1 cellular context compared by ENCODE assay signal in the genomic region with DNA sequence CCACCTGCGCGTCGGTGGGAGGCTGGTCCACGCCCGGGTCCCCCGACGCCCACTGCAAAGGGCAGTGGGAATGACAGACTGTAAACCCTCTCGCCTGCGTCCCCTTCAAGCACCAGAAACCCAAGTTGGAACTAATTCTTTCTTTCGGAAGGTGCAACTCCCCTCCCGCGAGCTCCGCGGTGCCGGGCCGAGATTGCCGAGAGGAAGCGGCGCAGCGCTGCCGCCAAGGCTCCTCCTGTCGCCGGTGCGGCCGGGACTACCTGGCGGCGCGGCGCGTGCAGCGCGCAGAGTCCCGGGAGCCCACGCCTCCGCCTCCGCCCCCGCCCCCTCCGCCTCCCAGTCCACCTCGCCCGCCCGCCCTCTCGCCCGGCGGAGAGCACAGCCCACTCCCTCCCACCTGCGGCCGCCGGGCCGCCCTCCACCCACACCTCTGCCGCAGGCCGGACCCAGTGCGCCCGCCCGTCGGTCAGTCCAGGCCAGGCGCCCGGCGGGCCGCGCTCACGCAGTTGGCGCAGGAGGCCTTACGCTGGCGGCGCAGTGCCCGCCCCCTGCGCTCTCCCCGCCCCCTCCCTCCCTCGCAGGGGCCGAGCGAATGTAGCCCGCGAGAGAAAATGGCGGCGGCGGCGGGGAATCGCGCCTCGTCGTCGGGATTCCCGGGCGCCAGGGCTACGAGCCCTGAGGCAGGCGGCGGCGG.
TF ChIP-seq lines count a peak whose summit lies in the region.

TSS of gene MAP3K1 (plus strand) at position 587 of the 694 bp plus-strand sequence. CDS start at position 612, 25 bp downstream.

TF ChIP-seq in K562, 482 proteins besides CTCF, POLR2A, EP300 and RAD21 (continued from another document and continues in another):
- peak; percentile 44 for TF ChIP-seq MGA (IDR thresholded peaks at IDR 0.05)
- TF ChIP-seq RCOR1 (IDR thresholded peaks at IDR 0.05; ENCODE audit: borderline replicate concordance in 1 of 2, low read depth in 2 of 2, low read length in 2 of 2), result 0 out of 4 replicates have a peak, but pooled peaks of 1 of the 2 experiments have one; percentile 11
- TF ChIP-seq ZBED1 (IDR thresholded peaks at IDR 0.05), result no peak
- TF ChIP-seq, protein P1, sequence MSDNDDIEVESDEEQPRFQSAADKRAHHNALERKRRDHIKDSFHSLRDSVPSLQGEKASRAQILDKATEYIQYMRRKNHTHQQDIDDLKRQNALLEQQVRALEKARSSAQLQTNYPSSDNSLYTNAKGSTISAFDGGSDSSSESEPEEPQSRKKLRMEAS (CRISPR knock-in tag; IDR thresholded peaks at IDR 0.05), result peak; percentile 35
- TF ChIP-seq KDM2B (CRISPR knock-in tag; IDR thresholded peaks at IDR 0.05), result peak; percentile 95
- no peak for TF ChIP-seq CEBPG (CRISPR knock-in tag; IDR thresholded peaks at IDR 0.05)
- TF ChIP-seq CEBPG (tag; conservative IDR thresholded peaks at IDR 0.05 in 1 of 2, IDR thresholded peaks at IDR 0.05 in 1 of 2), result 0 out of 4 replicates have a peak, but pooled peaks of 1 of the 2 experiments have one; percentile 7
- TF ChIP-seq PATZ1 (CRISPR knock-in tag; IDR thresholded peaks at IDR 0.05; ENCODE audit: borderline replicate concordance), result no peak
- peak; percentile 50 for TF ChIP-seq HNRNPH1 (optimal IDR thresholded peaks at IDR 0.05; ENCODE audit: low read depth, low read length)
- TF ChIP-seq CREB1 (IDR thresholded peaks at IDR 0.05), result peak; percentile 51; the same call in 1 of the 2 replicates
- TF ChIP-seq CREB1 (CRISPR knock-in tag; IDR thresholded peaks at IDR 0.05), result no peak; the same call in 1 of the 2 replicates
- peak; percentile 43; the same call in 1 of the 2 replicates for TF ChIP-seq TEAD4 (IDR thresholded peaks at IDR 0.05; ENCODE audit: low read length)
- no peak for TF ChIP-seq TEAD4 (CRISPR knock-in tag; IDR thresholded peaks at IDR 0.05; ENCODE audit: borderline replicate concordance)
- TF ChIP-seq MBD2 (IDR thresholded peaks at IDR 0.05; ENCODE audit: borderline replicate concordance, low read depth), result peak; percentile 1; the same call in 1 of the 2 replicates
- peak; percentile 78 for TF ChIP-seq RBFOX2 (IDR thresholded peaks at IDR 0.05; ENCODE audit: low read depth, low read length)
- peak; percentile 88 for TF ChIP-seq POLR2G (IDR thresholded peaks at IDR 0.05; ENCODE audit: low read depth, low read length)
- no peak for TF ChIP-seq HDAC6 (IDR thresholded peaks at IDR 0.05; ENCODE audit: low read depth, low read length)
- TF ChIP-seq POLR2H (tag; IDR thresholded peaks at IDR 0.05; ENCODE audit: low read depth), result peak; percentile 58
- TF ChIP-seq GTF2E2 (tag; IDR thresholded peaks at IDR 0.05), result no peak
- TF ChIP-seq CREM (IDR thresholded peaks at IDR 0.05; ENCODE audit: low read depth), result peak; percentile 37; the same call in 1 of the 2 replicates
- 0 out of 4 replicates have a peak, but pooled peaks have one; percentile 43 to 47 for TF ChIP-seq UBTF (IDR thresholded peaks at IDR 0.05; ENCODE audit: borderline replicate concordance in 1 of 2, low read depth in 2 of 2, low read length in 2 of 2)
- TF ChIP-seq E2F6 (IDR thresholded peaks at IDR 0.05; ENCODE audit: borderline replicate concordance in 1 of 2, extremely low read depth in 1 of 2, insufficient read depth in 1 of 2, insufficient read length in 1 of 2, low read depth in 1 of 2, low read length in 1 of 2, poor library complexity in 1 of 2, severe bottlenecking in 1 of 2), result peak in 1 of 2 experiments; percentile 77
- TF ChIP-seq CXXC5 (CRISPR knock-in tag; IDR thresholded peaks at IDR 0.05), result peak; percentile 69
- 0 out of 2 replicates have a peak, but pooled peaks have one; percentile 28 for TF ChIP-seq FOXP4 (CRISPR knock-in tag; IDR thresholded peaks at IDR 0.05; ENCODE audit: borderline replicate concordance)
- 0 out of 2 replicates have a peak, but pooled peaks have one; percentile 35 for TF ChIP-seq EP400 (IDR thresholded peaks at IDR 0.05)
- TF ChIP-seq, protein P2, sequence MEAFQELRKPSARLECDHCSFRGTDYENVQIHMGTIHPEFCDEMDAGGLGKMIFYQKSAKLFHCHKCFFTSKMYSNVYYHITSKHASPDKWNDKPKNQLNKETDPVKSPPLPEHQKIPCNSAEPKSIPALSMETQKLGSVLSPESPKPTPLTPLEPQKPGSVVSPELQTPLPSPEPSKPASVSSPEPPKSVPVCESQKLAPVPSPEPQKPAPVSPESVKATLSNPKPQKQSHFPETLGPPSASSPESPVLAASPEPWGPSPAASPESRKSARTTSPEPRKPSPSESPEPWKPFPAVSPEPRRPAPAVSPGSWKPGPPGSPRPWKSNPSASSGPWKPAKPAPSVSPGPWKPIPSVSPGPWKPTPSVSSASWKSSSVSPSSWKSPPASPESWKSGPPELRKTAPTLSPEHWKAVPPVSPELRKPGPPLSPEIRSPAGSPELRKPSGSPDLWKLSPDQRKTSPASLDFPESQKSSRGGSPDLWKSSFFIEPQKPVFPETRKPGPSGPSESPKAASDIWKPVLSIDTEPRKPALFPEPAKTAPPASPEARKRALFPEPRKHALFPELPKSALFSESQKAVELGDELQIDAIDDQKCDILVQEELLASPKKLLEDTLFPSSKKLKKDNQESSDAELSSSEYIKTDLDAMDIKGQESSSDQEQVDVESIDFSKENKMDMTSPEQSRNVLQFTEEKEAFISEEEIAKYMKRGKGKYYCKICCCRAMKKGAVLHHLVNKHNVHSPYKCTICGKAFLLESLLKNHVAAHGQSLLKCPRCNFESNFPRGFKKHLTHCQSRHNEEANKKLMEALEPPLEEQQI (IDR thresholded peaks at IDR 0.05), result no peak
